ENCODE assay signal across 22 cellular contexts in genomic region chr4:125847518-125847917, GRCh38.
A peak's percentile ranks its signal among the peaks of the same experiment; 100 is the strongest.
DNase-seq lines count a peak whose midpoint lies in the region; ATAC-seq, FAIRE-seq and TF ChIP-seq lines count a peak whose summit lies in the region.
"Had no signal": no experiment of that assay in that cellular context is flagged by ENCODE, and none has a peak within 500 bp of the region (broad histone marks: within the 10 kb centered on the region; RNA-seq: fewer than 3 reads in every experiment).

No MANE protein-coding gene starts in this region.

- in situ Hi-C loops in Caki2 (cut with HindIII; ENCODE audit: low pct_unique_long_range_greater_than_20kb, low sequenced_read_pairs) = no loop called here

- H3K4me3 ChIP-seq in osteoblast (ENCODE audit: insufficient read depth, low read length) = no peak overlapping the region
- H3K4me3 ChIP-seq: BLaER1 had no signal

- DNase-seq in Caki2 (ENCODE audit: low read depth) (peak; percentile 30), NCI-H69 (lab: John Stamatoyannopoulos, UW) (peak; percentile 36), osteoblast (ENCODE audit: insufficient read length, low spot score, missing footprints) (peak; percentile 8), GM12892 (ENCODE audit: insufficient read length) (no peak), epidermal melanocyte (ENCODE audit: insufficient read length, low spot score) (no peak)
- DNase-seq: 8988T; ACHN; BE2C; C1 segment of cervical spinal cord; Calu3; CD4-positive, alpha-beta memory T cell; CD4-positive, CD25-positive, alpha-beta regulatory T cell; CD8-positive, alpha-beta memory T cell; COR-L47; DMS79 treated with DMSO at 0.1 percent for 48 hours; GF-D8 had no signal

- H3K27ac ChIP-seq in osteoblast (ENCODE audit: low read depth, low read length) = no peak overlapping the region
- H3K27ac ChIP-seq: BLaER1 had no signal

- no peaks in the 10 kb centered on the region for H3K36me3 ChIP-seq in osteoblast (ENCODE audit: insufficient read depth, low read length)
- H3K36me3 ChIP-seq: BE2C, BLaER1 had no signal

- H3K4me2 ChIP-seq in osteoblast (ENCODE audit: insufficient read depth, low read length) = no peak overlapping the region
- H3K4me2 ChIP-seq: BLaER1 had no signal

- H3K27me3 ChIP-seq in osteoblast (ENCODE audit: insufficient read depth, low read length) = no peaks in the 10 kb centered on the region
- H3K27me3 ChIP-seq: BE2C, BLaER1 had no signal

- no peaks in the 10 kb centered on the region for H3K4me1 ChIP-seq in osteoblast (ENCODE audit: insufficient read depth, low read length)
- H3K4me1 ChIP-seq: BE2C, BLaER1 had no signal

- no peaks in the 10 kb centered on the region for H3K9me3 ChIP-seq in osteoblast (ENCODE audit: low read depth, low read length)
- H3K9me3 ChIP-seq: BE2C, BLaER1 had no signal

- no peak for TF ChIP-seq POLR2A in GM12892 (IDR thresholded peaks at IDR 0.05; ENCODE audit: low read depth, low read length)

- no peaks in the 10 kb centered on the region for H3K79me2 ChIP-seq in osteoblast (ENCODE audit: insufficient read depth, low read length)

- no peak overlapping the region for H2AFZ ChIP-seq in osteoblast (ENCODE audit: low read length)

- no peak for FAIRE-seq in GM12892 (lab: Jason Lieb, UNC)
- FAIRE-seq: D721Med, G401.6, GM12891, GM18507 had no signal

- no peak for ATAC-seq in HG03039 (IDR thresholded peaks at IDR 0.05; ENCODE audit: unreplicated experiment)

- H4K20me1 ChIP-seq in osteoblast (ENCODE audit: insufficient read depth, low read length) = no peaks in the 10 kb centered on the region
- H4K20me1 ChIP-seq: BLaER1 had no signal

- TF ChIP-seq CTCF in osteoblast (IDR thresholded peaks at IDR 0.05; ENCODE audit: extremely low read depth, low read depth, low read length) = no peak

Comparison
In these comparisons a context has a peak if more than half of its experiments do, and no peak if none do; other contexts are left out.
1. DNase-seq: peak in Caki2 (single experiment), NCI-H69 (single experiment) and osteoblast (single experiment); none in GM12892 (single experiment) and epidermal melanocyte (single experiment).